In genomic region chr4:83034630-83035494, GRCh38 we compare ENCODE assay signal across 1 cellular context.
TF ChIP-seq lines count a peak whose summit lies in the region.

COPS4 (plus strand) TSS chr4:83035183; CDS start chr4:83035225, 42 bp downstream.

TF ChIP-seq in GM12878, 131 proteins besides CTCF, POLR2A, EP300 and RAD21 (continued from another document and continues in another):
- TF ChIP-seq ZBTB11 (CRISPR knock-in tag; IDR thresholded peaks at IDR 0.05) (peak; percentile 92), HDGF (IDR thresholded peaks at IDR 0.05) (peak; percentile 79), ZNF622 (IDR thresholded peaks at IDR 0.05) (no peak), IRF4 (IDR thresholded peaks at IDR 0.05; ENCODE audit: low read depth, low read length) (peak; percentile 89), EZH2 (IDR thresholded peaks at IDR 0.05; ENCODE audit: borderline replicate concordance, control insufficient read depth, low read depth, low read length) (no peak), FOS (IDR thresholded peaks at IDR 0.05; ENCODE audit: borderline replicate concordance, extremely low read depth, insufficient read length) (peak; percentile 43), ELK1 (IDR thresholded peaks at IDR 0.05; ENCODE audit: low read depth, low read length) (no peak; the same call in 1 of the 2 replicates), E4F1 (IDR thresholded peaks at IDR 0.05; ENCODE audit: borderline replicate concordance, partially characterized antibody) (peak; percentile 86), PAX8 (IDR thresholded peaks at IDR 0.05) (peak; percentile 61), ZNF274 (IDR thresholded peaks at IDR 0.05; ENCODE audit: insufficient read depth, insufficient read length) (no peak), YBX1 (IDR thresholded peaks at IDR 0.05) (no peak), USF2 (IDR thresholded peaks at IDR 0.05; ENCODE audit: borderline replicate concordance, low read depth, low read length) (no peak), ZNF207 (IDR thresholded peaks at IDR 0.05; ENCODE audit: borderline replicate concordance) (peak; percentile 96; the same call in 1 of the 2 replicates), NKRF (conservative IDR thresholded peaks at IDR 0.05) (peak; percentile 52; the same call in 1 of the 2 replicates), SMARCA5 (IDR thresholded peaks at IDR 0.05) (peak; percentile 87; the same call in 1 of the 2 replicates), CUX1 (IDR thresholded peaks at IDR 0.05; ENCODE audit: insufficient replicate concordance, low read depth, low read length) (peak; percentile 84), MXI1 (IDR thresholded peaks at IDR 0.05; ENCODE audit: low read depth, low read length) (peak; percentile 83), GABPA (IDR thresholded peaks at IDR 0.05; ENCODE audit: low read depth) (peak; percentile 89), RELB (IDR thresholded peaks at IDR 0.05; ENCODE audit: low read depth) (peak; percentile 100), HDAC6 (IDR thresholded peaks at IDR 0.05; ENCODE audit: unreplicated experiment) (no peak), CEBPB (IDR thresholded peaks at IDR 0.05; ENCODE audit: borderline replicate concordance in 1 of 2, low read depth in 2 of 2, low read length in 2 of 2) (0 out of 4 replicates have a peak, but pooled peaks of 1 of the 2 experiments have one; percentile 41), DPF2 (IDR thresholded peaks at IDR 0.05) (no peak), SKIL (IDR thresholded peaks at IDR 0.05; ENCODE audit: low read depth, poor library complexity, severe bottlenecking) (peak; percentile 96), ZBED1 (IDR thresholded peaks at IDR 0.05; ENCODE audit: borderline replicate concordance) (peak; percentile 77; the same call in 1 of the 2 replicates), MTA2 (IDR thresholded peaks at IDR 0.05; ENCODE audit: low read depth) (peak; percentile 73), FOXM1 (IDR thresholded peaks at IDR 0.05; ENCODE audit: low read depth, low read length) (peak; percentile 86), KAT2A (conservative IDR thresholded peaks at IDR 0.05; ENCODE audit: control insufficient read depth, low read depth, low read length) (no peak), STAT3 (IDR thresholded peaks at IDR 0.05; ENCODE audit: low read depth, low read length) (0 out of 2 replicates have a peak, but pooled peaks have one; percentile 67), LARP7 (IDR thresholded peaks at IDR 0.05) (peak; percentile 80; the same call in 1 of the 2 replicates), KDM1A (IDR thresholded peaks at IDR 0.05; ENCODE audit: borderline replicate concordance) (no peak), JUND (IDR thresholded peaks at IDR 0.05; ENCODE audit: low read depth, low read length) (0 out of 2 replicates have a peak, but pooled peaks have one; percentile 22), ZBTB33 (IDR thresholded peaks at IDR 0.05) (0 out of 2 replicates have a peak, but pooled peaks have one; percentile 11), TAF1 (IDR thresholded peaks at IDR 0.05; ENCODE audit: borderline replicate concordance, low read depth, low read length) (peak; percentile 95), RCOR1 (conservative IDR thresholded peaks at IDR 0.05; ENCODE audit: low read depth, low read length) (0 out of 2 replicates have a peak, but pooled peaks have one; percentile 64), TCF7 (IDR thresholded peaks at IDR 0.05; ENCODE audit: borderline replicate concordance) (peak; percentile 68), NFIC (IDR thresholded peaks at IDR 0.05; ENCODE audit: low read depth, low read length) (peak; percentile 80)
